Comparison of ENCODE assay signal across 9 cellular contexts in genomic region chr22:24421428-24421931, GRCh38. TPM values are rescaled to one million over a fixed set of nuclear protein-coding genes. Genes with fewer than 3 reads are reported as not detected.
A peak's percentile ranks its signal among the peaks of the same experiment; 100 is the strongest.
DNase-seq lines count a peak whose midpoint lies in the region; ATAC-seq, FAIRE-seq and TF ChIP-seq lines count a peak whose summit lies in the region.
"Had no signal": no experiment of that assay in that cellular context is flagged by ENCODE, and none has a peak within 500 bp of the region (broad histone marks: within the 10 kb centered on the region; RNA-seq: fewer than 3 reads in every experiment).

No MANE protein-coding gene starts in this region.

- TF ChIP-seq EP300 in H1 (IDR thresholded peaks at IDR 0.05; ENCODE audit: borderline replicate concordance in 1 of 2, low read depth in 2 of 2, low read length in 2 of 2), result no peak

- no peaks in the 10 kb centered on the region; a peak in 1 of 8 replicates for H3K36me3 ChIP-seq in H1 (ENCODE audit: control insufficient read depth in 2 of 4, insufficient read depth in 4 of 4, low read length in 3 of 4)

- H3K9ac ChIP-seq in H1 (replicated peaks in 1 of 4; ENCODE audit: extremely low read depth in 1 of 4, low read depth in 3 of 4, low read length in 3 of 4), result no peak overlapping the region

- H3K23me2 ChIP-seq in H1 (ENCODE audit: low read depth, low read length), result peaks cover 6% of the 10 kb centered on the region; the same call in 1 of the 2 replicates

- no peak overlapping the region for H2BK12ac ChIP-seq in H1 (ENCODE audit: low read depth, low read length)

- H3K27ac Mint-ChIP-seq in type B pancreatic cell, result peak overlapping the region; percentile 36

- FAIRE-seq in H1 (lab: Jason Lieb, UNC), result peak; percentile 84

- H3K4me2 ChIP-seq in H1 (ENCODE audit: insufficient read depth in 1 of 2, low read depth in 2 of 2, low read length in 2 of 2), result no peak overlapping the region

- H2BK15ac ChIP-seq in H1 (ENCODE audit: low read length), result no peak overlapping the region

- no peak overlapping the region for H3K56ac ChIP-seq in H1 (replicated peaks; ENCODE audit: insufficient read length, low read depth, low read length)

- no peaks in the 10 kb centered on the region for H3K79me2 ChIP-seq in H1 (ENCODE audit: control insufficient read depth in 1 of 2, insufficient read depth in 2 of 2, low read length in 2 of 2)

- no peak overlapping the region for H2AFZ ChIP-seq in H1 (ENCODE audit: low read length)

- POLR2A ChIA-PET in H1 (lab: Charles Lee; ENCODE audit: partially characterized antibody), result interaction anchor here (1.0 kb wide), 1 partner anchor 129 kb away, joined by 3 read pairs; no protein-coding TSS in a partner anchor

- no peak overlapping the region for H4K5ac ChIP-seq in H1 (ENCODE audit: insufficient read length, low read depth, low read length)

- H3K4me3 Mint-ChIP-seq in type B pancreatic cell, result peak overlapping the region; percentile 67

- peaks cover 8% of the 10 kb centered on the region for H3K4me1 Mint-ChIP-seq in type B pancreatic cell (ENCODE audit: unreplicated experiment)

- in situ Hi-C loops in SK-MEL-5 (cut with HindIII; ENCODE audit: low pct_unique_long_range_greater_than_20kb, low sequenced_read_pairs), result no loop called here

- H3K4me1 ChIP-seq in H1 (replicated peaks in 1 of 4; ENCODE audit: control insufficient read depth in 3 of 4, insufficient read depth in 4 of 4, low read length in 3 of 4), result peaks cover 0 to 32% (median 20%) of the 10 kb centered on the region in 4 experiments; a peak in 6 of 7 replicates

- no peaks in the 10 kb centered on the region for H4K20me1 ChIP-seq in H1 (replicated peaks in 1 of 2; ENCODE audit: control insufficient read depth in 1 of 2, insufficient read depth in 2 of 2, low read length in 2 of 2)

- H3K79me1 ChIP-seq in H1 (ENCODE audit: low read depth, low read length), result no peaks in the 10 kb centered on the region

- no peaks in the 10 kb centered on the region for H3K36me3 Mint-ChIP-seq in type B pancreatic cell

- H3K23ac ChIP-seq in H1 (ENCODE audit: insufficient read length), result no peak overlapping the region

- TF ChIP-seq POLR2A in H1 (IDR thresholded peaks at IDR 0.05; ENCODE audit: control extremely low read depth in 1 of 2, low read depth in 2 of 2, low read length in 2 of 2), result no peak

- H3K9me3 ChIP-seq in H1 (ENCODE audit: insufficient read depth in 2 of 2, low read depth in 1 of 2, low read length in 1 of 2), result no peaks in the 10 kb centered on the region
- H3K9me3 ChIP-seq: neutrophil had no signal

- no peak overlapping the region for H3K4ac ChIP-seq in H1 (replicated peaks; ENCODE audit: insufficient read length, low read depth, low read length)

- no peak for ATAC-seq in GM18868 (IDR thresholded peaks at IDR 0.05; ENCODE audit: unreplicated experiment)

- CTCF ChIA-PET in H1 (lab: Charles Lee; ENCODE audit: partially characterized antibody), result interaction anchor here (0.6 to 10.6 kb wide), 39 partner anchors 12 to 653 kb away, joined by 3 to 201 read pairs (median 5); partner anchors contain the start of gene UPB1

- 42% methylated on average over 8 of the region's 9 CpGs; no CpG with 5 or more reads in 1 of the 2 experiments for WGBS in H1 (ENCODE audit: extremely low coverage in 1 of 2, insufficient coverage in 1 of 2, insufficient read length in 1 of 2, insufficient replicate concordance in 2 of 2, low coverage in 1 of 2, low lambda C conversion rate in 2 of 2, missing lambda C conversion rate in 1 of 2), 2 experiments

- peaks cover 3 to 23% (median 15%) of the 10 kb centered on the region in 4 experiments for H3K27me3 ChIP-seq in H1 (replicated peaks in 1 of 4; ENCODE audit: control insufficient read depth in 3 of 4, extremely low read depth in 1 of 4, insufficient read depth in 3 of 4, low read length in 3 of 4)
- H3K27me3 ChIP-seq: neutrophil had no signal

- no peak overlapping the region for H3K18ac ChIP-seq in H1 (ENCODE audit: extremely low read depth, low read length)

- H4K8ac ChIP-seq in H1 (ENCODE audit: extremely low read depth, insufficient read depth, low read length), result no peak overlapping the region

- H2AK5ac ChIP-seq in H1 (ENCODE audit: low read depth, low read length), result no peak overlapping the region

- H3K9me3 Mint-ChIP-seq in type B pancreatic cell, result no peaks in the 10 kb centered on the region

- no peak overlapping the region for H2BK20ac ChIP-seq in H1 (ENCODE audit: low read length)

- TF ChIP-seq CTCF in H1 (IDR thresholded peaks at IDR 0.05; ENCODE audit: control extremely low read depth in 1 of 3, insufficient read depth in 1 of 3, low read depth in 1 of 3, low read length in 3 of 3) (peak; percentile 61 to 90 (median 81)), type B pancreatic cell (conservative IDR thresholded peaks at IDR 0.05) (peak; percentile 43)

- no peak overlapping the region for H2BK120ac ChIP-seq in H1 (replicated peaks; ENCODE audit: low read depth, low read length)

- no peak overlapping the region for H3K4me3 ChIP-seq in H1 (ENCODE audit: extremely low read depth in 1 of 4, insufficient read depth in 2 of 4, low read depth in 3 of 4, low read length in 4 of 4)

- no peak overlapping the region for H3K27ac ChIP-seq in H1 (ENCODE audit: low read depth, low read length)
- H3K27ac ChIP-seq: neutrophil had no signal

- no peak overlapping the region for H2BK5ac ChIP-seq in H1 (ENCODE audit: low read depth, low read length)

- H3K14ac ChIP-seq in H1 (ENCODE audit: insufficient read length), result no peak overlapping the region

- DNase-seq in stimulated activated CD4-positive, alpha-beta T cell treated with anti-CD3 and anti-CD28 coated beads, Interleukin-15, amount 100 ng/mL, for 24 hours, result peak; percentile 52
- DNase-seq in stimulated activated CD4-positive, alpha-beta T cell treated with anti-CD3 and anti-CD28 coated beads, Interleukin-12 subunit alpha, Interleukin-12 subunit beta, amount 100 ng/mL, for 4 hours, result no peak
- DNase-seq in SK-MEL-5 (ENCODE audit: low read depth, low spot score) (peak; percentile 30), H1 (ENCODE audit: low read depth in 1 of 2, low spot score in 2 of 2) (peak; percentile 77 to 84), type B pancreatic cell (ENCODE audit: extremely low spot score, unreplicated experiment) (no peak), Ammon's horn (ENCODE audit: low spot score) (no peak), NCI-H2107 (lab: John Stamatoyannopoulos, UW) (no peak)

- peaks cover 22% of the 10 kb centered on the region for H3K27me3 Mint-ChIP-seq in type B pancreatic cell

- peak; percentile 83 to 88 for TF ChIP-seq RAD21 in H1 (IDR thresholded peaks at IDR 0.05 in 1 of 2, conservative IDR thresholded peaks at IDR 0.05 in 1 of 2; ENCODE audit: low read depth in 2 of 2, low read length in 2 of 2)

- no peak overlapping the region for H4K91ac ChIP-seq in H1 (replicated peaks; ENCODE audit: insufficient read length, low read length)

TF ChIP-seq in H1, 55 proteins besides CTCF, POLR2A, EP300 and RAD21:
- peak; percentile 32 for TF ChIP-seq TAF7 (optimal IDR thresholded peaks at IDR 0.05; ENCODE audit: borderline replicate concordance, low read depth, low read length)
- peak; percentile 27 for TF ChIP-seq CREB1 (IDR thresholded peaks at IDR 0.05)
- peak in 1 of 2 experiments; percentile 32; a peak in 1 of 4 replicates for TF ChIP-seq HDAC2 (IDR thresholded peaks at IDR 0.05; ENCODE audit: borderline replicate concordance in 1 of 2, low read depth in 2 of 2, low read length in 2 of 2)
- peak; percentile 42 to 72; a peak in 2 of 4 replicates for TF ChIP-seq SIN3A (conservative IDR thresholded peaks at IDR 0.05 in 1 of 2, IDR thresholded peaks at IDR 0.05 in 1 of 2; ENCODE audit: low read depth in 1 of 2, low read length in 2 of 2)
- peak; percentile 23 for TF ChIP-seq CTBP2 (IDR thresholded peaks at IDR 0.05; ENCODE audit: borderline replicate concordance, insufficient read depth, insufficient read length, low read length)
- TF ChIP-seq TBP (IDR thresholded peaks at IDR 0.05; ENCODE audit: low read depth, low read length), result peak; percentile 21; the same call in 1 of the 2 replicates
- peak; percentile 34; the same call in 1 of the 2 replicates for TF ChIP-seq YY1 (IDR thresholded peaks at IDR 0.05; ENCODE audit: low read depth, low read length)
- TF ChIP-seq SIRT6 (IDR thresholded peaks at IDR 0.05; ENCODE audit: low read length), result no peak
- no peak for TF ChIP-seq EGR1 (IDR thresholded peaks at IDR 0.05; ENCODE audit: borderline replicate concordance, low read depth, low read length)
- TF ChIP-seq POU5F1 (IDR thresholded peaks at IDR 0.05; ENCODE audit: low read depth, low read length), result no peak
- TF ChIP-seq GABPA (IDR thresholded peaks at IDR 0.05; ENCODE audit: borderline replicate concordance, insufficient read depth, low read length), result peak; percentile 31; the same call in 1 of the 2 replicates

RNA-seq across cellular contexts. Expression of gene ADORA2A, which starts 5.9 kb away (rescaled TPM):
- total RNA-seq in SK-MEL-5 (2014; rRNA removed; shearing (Covaris generic)), result 1.2 and 2.5 TPM in 2 replicates
- 0.86 and 1.5 TPM in 2 replicates for polyA plus RNA-seq in SK-MEL-5 (2015; cell fraction: cytosol; rRNA removed)
- 1.2 and 2.1 TPM in 2 replicates for polyA plus RNA-seq in SK-MEL-5 (2015; cell fraction: nucleus; rRNA removed)
- 7.1 and 7.2 TPM in 2 replicates for total RNA-seq in H1 (2021; fragmentation: NEBNext Ultra II Directional; extraction: Animal tissue kit (Norgen Biotek cat#: 25700))
- 20.3 and 22.1 TPM in 2 replicates for polyA plus RNA-seq in H1 (2011; rRNA removed)
- polyA plus RNA-seq in H1 (2011; cell fraction: cytosol; rRNA removed), result 12.9 TPM
- 23.1 TPM for polyA plus RNA-seq in H1 (2011; cell fraction: nucleus; rRNA removed)
- 6.9 to 12.0 TPM (median 8.8 TPM) in 4 replicates for polyA plus RNA-seq in H1 (2012, experiment 1 of 2)
- polyA plus RNA-seq in H1 (2012, experiment 2 of 2), result 6.4 TPM
- 5.4 TPM for polyA plus RNA-seq in H1 (2013, experiment 1 of 2)
- 5.4 TPM for polyA plus RNA-seq in H1 (2013, experiment 2 of 2)
- 14.0 and 14.6 TPM in 2 replicates for polyA minus RNA-seq in H1 (2011; rRNA and poly(A)+ RNA removed)
- 10.5 TPM for polyA minus RNA-seq in H1 (2011; cell fraction: cytosol; rRNA and poly(A)+ RNA removed)
- 11.1 TPM for polyA minus RNA-seq in H1 (2011; cell fraction: nucleus; rRNA and poly(A)+ RNA removed)
- 7.2 and 19.2 TPM in 2 replicates for total RNA-seq in type B pancreatic cell (ENCODE audit: low replicate concordance)

Comparison
In these comparisons a context has a peak if more than half of its experiments do, and no peak if none do; other contexts are left out.
1. DNase-seq: peak in stimulated activated CD4-positive, alpha-beta T cell treated with anti-CD3 and anti-CD28 coated beads, Interleukin-15, amount 100 ng/mL, for 24 hours (single experiment), SK-MEL-5 (single experiment) and H1 (2 of 2); none in stimulated activated CD4-positive, alpha-beta T cell treated with anti-CD3 and anti-CD28 coated beads, Interleukin-12 subunit alpha, Interleukin-12 subunit beta, amount 100 ng/mL, for 4 hours (single experiment), type B pancreatic cell (single experiment), Ammon's horn (single experiment) and NCI-H2107 (single experiment).